10 cellular contexts compared by ENCODE assay signal in genomic region chr1:203166192-203166940, GRCh38. TPM values are rescaled to one million over a fixed set of nuclear protein-coding genes. Genes with fewer than 3 reads are reported as not detected.
DNase-seq lines count a peak whose midpoint lies in the region; ATAC-seq, FAIRE-seq and TF ChIP-seq lines count a peak whose summit lies in the region.
"Had no signal": no experiment of that assay in that cellular context is flagged by ENCODE, and none has a peak within 500 bp of the region (broad histone marks: within the 10 kb centered on the region; RNA-seq: fewer than 3 reads in every experiment).

No MANE protein-coding gene starts in this region.

- H3K79me1 ChIP-seq in H1 (ENCODE audit: low read depth, low read length): no peaks in the 10 kb centered on the region

- TF ChIP-seq CTCF in GM13977 (IDR thresholded peaks at IDR 0.05; ENCODE audit: extremely low read depth, insufficient read depth, missing control alignments) (peak; percentile 39), H1 (IDR thresholded peaks at IDR 0.05; ENCODE audit: control extremely low read depth in 1 of 3, insufficient read depth in 1 of 3, low read depth in 1 of 3, low read length in 3 of 3) (peak; percentile 15 to 32 (median 17); a peak in 2 of 4 replicates), smooth muscle cell (IDR thresholded peaks at IDR 0.05; ENCODE audit: borderline replicate concordance, insufficient read depth, poor library complexity, severe bottlenecking) (peak; percentile 14), BE2C (IDR thresholded peaks at IDR 0.05; ENCODE audit: low read depth, low read length) (no peak)

- peak; percentile 51 for DNase-seq in GM13977 (ENCODE audit: low spot score)
- DNase-seq in NCI-H146 treated with DMSO at 0.1 percent for 48 hours (lab: John Stamatoyannopoulos, UW; ENCODE audit: unreplicated experiment): peak; percentile 26
- no peak for DNase-seq in H1 (ENCODE audit: low read depth in 1 of 2, low spot score in 2 of 2)
- DNase-seq in smooth muscle cell (lab: John Stamatoyannopoulos, UW; ENCODE audit: unreplicated experiment): no peak
- DNase-seq in BE2C: no peak
- DNase-seq in T-helper 1 cell: no peak
- DNase-seq: effector CD4-positive, alpha-beta T cell; Kasumi-1; naive thymus-derived CD8-positive, alpha-beta T cell had no signal

- H3K14ac ChIP-seq in H1 (ENCODE audit: insufficient read length): no peak overlapping the region

- H3K9me3 ChIP-seq in H1 (ENCODE audit: insufficient read depth in 2 of 2, low read depth in 1 of 2, low read length in 1 of 2): no peaks in the 10 kb centered on the region
- no peaks in the 10 kb centered on the region for H3K9me3 ChIP-seq in smooth muscle cell (replicated peaks; ENCODE audit: low read depth)
- no peaks in the 10 kb centered on the region for H3K9me3 ChIP-seq in BE2C

- H3K56ac ChIP-seq in H1 (replicated peaks; ENCODE audit: insufficient read length, low read depth, low read length): no peak overlapping the region

- no peak for ATAC-seq in GM21515 (IDR thresholded peaks at IDR 0.05; ENCODE audit: unreplicated experiment)
- ATAC-seq: naive thymus-derived CD8-positive, alpha-beta T cell had no signal

- no peaks in the 10 kb centered on the region; a peak in 1 of 7 replicates for H3K4me1 ChIP-seq in H1 (replicated peaks in 1 of 4; ENCODE audit: control insufficient read depth in 3 of 4, insufficient read depth in 4 of 4, low read length in 3 of 4)
- H3K4me1 ChIP-seq in smooth muscle cell (ENCODE audit: low read depth): no peaks in the 10 kb centered on the region
- no peaks in the 10 kb centered on the region for H3K4me1 ChIP-seq in BE2C

- in situ Hi-C loops in GM13977 (cut with MboI; ENCODE audit: low pct_unique_long_range_greater_than_20kb, low sequenced_read_pairs, unreplicated experiment): no loop called here

- no peak overlapping the region for H3K23ac ChIP-seq in H1 (ENCODE audit: insufficient read length)

- H3K4me3 ChIP-seq in H1 (ENCODE audit: extremely low read depth in 1 of 4, insufficient read depth in 2 of 4, low read depth in 3 of 4, low read length in 4 of 4) (no peak overlapping the region), smooth muscle cell (no peak overlapping the region), BE2C (ENCODE audit: low read depth, low read length) (no peak overlapping the region)

- peak; percentile 5 to 23; a peak in 1 of 4 replicates for TF ChIP-seq RAD21 in H1 (IDR thresholded peaks at IDR 0.05 in 1 of 2, conservative IDR thresholded peaks at IDR 0.05 in 1 of 2; ENCODE audit: low read depth in 2 of 2, low read length in 2 of 2)

- H3K36me3 ChIP-seq in H1 (ENCODE audit: control insufficient read depth in 2 of 4, insufficient read depth in 4 of 4, low read length in 3 of 4) (no peaks in the 10 kb centered on the region), smooth muscle cell (ENCODE audit: low read depth) (no peaks in the 10 kb centered on the region), BE2C (no peaks in the 10 kb centered on the region)

- no peak overlapping the region for H2BK5ac ChIP-seq in H1 (ENCODE audit: low read depth, low read length)

- H3K4ac ChIP-seq in H1 (replicated peaks; ENCODE audit: insufficient read length, low read depth, low read length): no peak overlapping the region

- H2BK20ac ChIP-seq in H1 (ENCODE audit: low read length): no peak overlapping the region

- no peak overlapping the region for H2AFZ ChIP-seq in H1 (ENCODE audit: low read length)
- H2AFZ ChIP-seq in smooth muscle cell (ENCODE audit: low read depth): no peak overlapping the region

- no peak overlapping the region for H2AK5ac ChIP-seq in H1 (ENCODE audit: low read depth, low read length)

- no peaks in the 10 kb centered on the region for H3K23me2 ChIP-seq in H1 (ENCODE audit: low read depth, low read length)

- H3K79me2 ChIP-seq in H1 (ENCODE audit: control insufficient read depth in 1 of 2, insufficient read depth in 2 of 2, low read length in 2 of 2) (no peaks in the 10 kb centered on the region), smooth muscle cell (ENCODE audit: low read depth) (no peaks in the 10 kb centered on the region)

- H3K9ac ChIP-seq in H1 (replicated peaks in 1 of 4; ENCODE audit: extremely low read depth in 1 of 4, low read depth in 3 of 4, low read length in 3 of 4): no peak overlapping the region
- no peak overlapping the region for H3K9ac ChIP-seq in smooth muscle cell (ENCODE audit: low read depth)

- H4K20me1 ChIP-seq in H1 (replicated peaks in 1 of 2; ENCODE audit: control insufficient read depth in 1 of 2, insufficient read depth in 2 of 2, low read length in 2 of 2) (no peaks in the 10 kb centered on the region), smooth muscle cell (ENCODE audit: low read depth) (no peaks in the 10 kb centered on the region)

- H3K27me3 ChIP-seq in H1 (replicated peaks in 1 of 4; ENCODE audit: control insufficient read depth in 3 of 4, extremely low read depth in 1 of 4, insufficient read depth in 3 of 4, low read length in 3 of 4) (no peaks in the 10 kb centered on the region), smooth muscle cell (ENCODE audit: low read depth) (no peaks in the 10 kb centered on the region), BE2C (no peaks in the 10 kb centered on the region)

- WGBS in H1 (ENCODE audit: extremely low coverage in 1 of 2, insufficient coverage in 1 of 2, insufficient read length in 1 of 2, insufficient replicate concordance in 2 of 2, low coverage in 1 of 2, low lambda C conversion rate in 2 of 2, missing lambda C conversion rate in 1 of 2), 2 experiments: 86% methylated on average over 14 of the region's 14 CpGs; no CpG with 5 or more reads in 1 of the 2 experiments
- 79% methylated on average over 14 of the region's 14 CpGs for WGBS in smooth muscle cell (ENCODE audit: low lambda C conversion rate)

- no peak for TF ChIP-seq POLR2A in H1 (IDR thresholded peaks at IDR 0.05; ENCODE audit: control extremely low read depth in 1 of 2, low read depth in 2 of 2, low read length in 2 of 2)

- no peak overlapping the region for H4K8ac ChIP-seq in H1 (ENCODE audit: extremely low read depth, insufficient read depth, low read length)

- H2BK15ac ChIP-seq in H1 (ENCODE audit: low read length): no peak overlapping the region

- H3K4me2 ChIP-seq in H1 (ENCODE audit: insufficient read depth in 1 of 2, low read depth in 2 of 2, low read length in 2 of 2) (no peak overlapping the region), smooth muscle cell (no peak overlapping the region)

- CTCF ChIA-PET in H1 (lab: Charles Lee; ENCODE audit: partially characterized antibody): interaction anchor here (0.7 to 16.8 kb wide), 20 partner anchors 9 to 167 kb away, joined by 3 to 511 read pairs (median 4); partner anchors contain the start of genes ADORA1 and MYBPH

- no peaks in the 10 kb centered on the region for H3F3A ChIP-seq in smooth muscle cell (ENCODE audit: low read depth)

- H3K18ac ChIP-seq in H1 (ENCODE audit: extremely low read depth, low read length): no peak overlapping the region

- H2BK120ac ChIP-seq in H1 (replicated peaks; ENCODE audit: low read depth, low read length): no peak overlapping the region

- FAIRE-seq in H1 (lab: Jason Lieb, UNC): no peak

- no peak overlapping the region for H4K91ac ChIP-seq in H1 (replicated peaks; ENCODE audit: insufficient read length, low read length)

- no peak for TF ChIP-seq EP300 in H1 (IDR thresholded peaks at IDR 0.05; ENCODE audit: borderline replicate concordance in 1 of 2, low read depth in 2 of 2, low read length in 2 of 2)

- H2BK12ac ChIP-seq in H1 (ENCODE audit: low read depth, low read length): 0 out of 2 replicates have a peak overlapping the region, but pooled peaks have one; percentile 39

- H4K5ac ChIP-seq in H1 (ENCODE audit: insufficient read length, low read depth, low read length): no peak overlapping the region

- POLR2A ChIA-PET in H1 (lab: Charles Lee; ENCODE audit: partially characterized antibody): interaction anchor here (1.0 kb wide), 1 partner anchor 42 kb away, joined by 3 read pairs; no protein-coding TSS in a partner anchor

- H3K27ac ChIP-seq in H1 (ENCODE audit: low read depth, low read length) (no peak overlapping the region), smooth muscle cell (ENCODE audit: low read depth) (no peak overlapping the region)

RNA-seq across cellular contexts. Expression of gene MYBPH, which starts 9.3 kb away (rescaled TPM):
- not detected in 2 replicates for total RNA-seq in H1 (2021; fragmentation: NEBNext Ultra II Directional; extraction: Animal tissue kit (Norgen Biotek cat#: 25700))
- not detected in 2 replicates for polyA plus RNA-seq in H1 (2011; rRNA removed)
- not detected for polyA plus RNA-seq in H1 (2011; cell fraction: cytosol; rRNA removed)
- not detected for polyA plus RNA-seq in H1 (2011; cell fraction: nucleus; rRNA removed)
- polyA plus RNA-seq in H1 (2012, experiment 1 of 2): not detected in 4 replicates
- not detected for polyA plus RNA-seq in H1 (2012, experiment 2 of 2)
- not detected for polyA plus RNA-seq in H1 (2013, experiment 1 of 2)
- not detected for polyA plus RNA-seq in H1 (2013, experiment 2 of 2)
- polyA minus RNA-seq in H1 (2011; rRNA and poly(A)+ RNA removed): not detected in 2 replicates
- not detected for polyA minus RNA-seq in H1 (2011; cell fraction: cytosol; rRNA and poly(A)+ RNA removed)
- polyA minus RNA-seq in H1 (2011; cell fraction: nucleus; rRNA and poly(A)+ RNA removed): not detected
- total RNA-seq in smooth muscle cell: 0.67 TPM in 1 of 2 replicates, not detected in the other
- 0.51 and 1.7 TPM in 2 replicates for polyA plus RNA-seq in smooth muscle cell
- not detected for polyA plus RNA-seq in BE2C (2012; ENCODE audit: insufficient read depth, insufficient read length, low read depth)
- total RNA-seq: naive thymus-derived CD8-positive, alpha-beta T cell had no signal
- polyA plus RNA-seq: naive thymus-derived CD8-positive, alpha-beta T cell had no signal

RNA-seq across cellular contexts. Expression of gene CHI3L1, which starts 20.1 kb away (rescaled TPM):
- not detected in 2 replicates for total RNA-seq in H1 (2021; fragmentation: NEBNext Ultra II Directional; extraction: Animal tissue kit (Norgen Biotek cat#: 25700))
- polyA plus RNA-seq in H1 (2011; rRNA removed): 0.57 and 1.0 TPM in 2 replicates
- 0.66 TPM for polyA plus RNA-seq in H1 (2011; cell fraction: cytosol; rRNA removed)
- polyA plus RNA-seq in H1 (2011; cell fraction: nucleus; rRNA removed): 2.8 TPM
- 0.30 to 1.2 TPM (median 0.59 TPM) in 4 replicates for polyA plus RNA-seq in H1 (2012, experiment 1 of 2)
- polyA plus RNA-seq in H1 (2012, experiment 2 of 2): 0.12 TPM
- 0.14 TPM for polyA plus RNA-seq in H1 (2013, experiment 1 of 2)
- polyA plus RNA-seq in H1 (2013, experiment 2 of 2): 0.13 TPM
- polyA minus RNA-seq in H1 (2011; rRNA and poly(A)+ RNA removed): 0.37 TPM in 1 of 2 replicates, not detected in the other
- not detected for polyA minus RNA-seq in H1 (2011; cell fraction: cytosol; rRNA and poly(A)+ RNA removed)
- polyA minus RNA-seq in H1 (2011; cell fraction: nucleus; rRNA and poly(A)+ RNA removed): not detected
- 45.4 TPM in 2 replicates for total RNA-seq in smooth muscle cell
- 53.6 and 74.7 TPM in 2 replicates for polyA plus RNA-seq in smooth muscle cell
- polyA plus RNA-seq in BE2C (2012; ENCODE audit: insufficient read depth, insufficient read length, low read depth): not detected
- total RNA-seq: naive thymus-derived CD8-positive, alpha-beta T cell had no signal
- polyA plus RNA-seq: naive thymus-derived CD8-positive, alpha-beta T cell had no signal

RNA-seq across cellular contexts. Expression of gene ADORA1, which starts 38.8 kb away (rescaled TPM):
- 3.3 and 3.5 TPM in 2 replicates for total RNA-seq in H1 (2021; fragmentation: NEBNext Ultra II Directional; extraction: Animal tissue kit (Norgen Biotek cat#: 25700))
- polyA plus RNA-seq in H1 (2011; rRNA removed) (6.7 and 12.2 TPM in 2 replicates), smooth muscle cell (18.0 and 18.5 TPM in 2 replicates)
- 3.4 TPM for polyA plus RNA-seq in H1 (2011; cell fraction: cytosol; rRNA removed)
- 6.7 TPM for polyA plus RNA-seq in H1 (2011; cell fraction: nucleus; rRNA removed)
- polyA plus RNA-seq in H1 (2012, experiment 1 of 2): 1.7 to 4.4 TPM (median 3.6 TPM) in 4 replicates
- polyA plus RNA-seq in H1 (2012, experiment 2 of 2): 4.7 TPM
- polyA plus RNA-seq in H1 (2013, experiment 1 of 2): 4.9 TPM
- 6.0 TPM for polyA plus RNA-seq in H1 (2013, experiment 2 of 2)
- polyA minus RNA-seq in H1 (2011; rRNA and poly(A)+ RNA removed): 4.0 and 6.8 TPM in 2 replicates
- 2.0 TPM for polyA minus RNA-seq in H1 (2011; cell fraction: cytosol; rRNA and poly(A)+ RNA removed)
- 3.7 TPM for polyA minus RNA-seq in H1 (2011; cell fraction: nucleus; rRNA and poly(A)+ RNA removed)
- total RNA-seq in smooth muscle cell: 7.7 and 16.0 TPM in 2 replicates
- polyA plus RNA-seq in BE2C (2012; ENCODE audit: insufficient read depth, insufficient read length, low read depth): 17.3 TPM
- total RNA-seq: naive thymus-derived CD8-positive, alpha-beta T cell had no signal
- polyA plus RNA-seq: naive thymus-derived CD8-positive, alpha-beta T cell had no signal

Comparison
In these comparisons a context has a peak if more than half of its experiments do, and no peak if none do; other contexts are left out.
1. DNase-seq: peak in GM13977 (single experiment) and NCI-H146 treated with DMSO at 0.1 percent for 48 hours (single experiment); none in H1 (0 of 2), smooth muscle cell (single experiment), BE2C (single experiment) and T-helper 1 cell (0 of 5).
2. RNA of gene CHI3L1, which starts 20.1 kb away (total RNA-seq): 45.4 TPM in smooth muscle cell; not detected in H1; every median in the first group is over 10 times any median in the second.